In genomic region chr4:57163530-57164459, GRCh38 we compare ENCODE assay signal across 8 cellular contexts. TPM values are rescaled to one million over a fixed set of nuclear protein-coding genes. Genes with fewer than 3 reads are reported as not detected.
A peak's percentile ranks its signal among the peaks of the same experiment; 100 is the strongest.
DNase-seq lines count a peak whose midpoint lies in the region; ATAC-seq and TF ChIP-seq lines count a peak whose summit lies in the region.

No MANE protein-coding gene starts in this region.

- H3K4me1 ChIP-seq in thymus (ENCODE audit: control insufficient read depth, insufficient read depth, low read length), result no peaks in the 10 kb centered on the region

- H3K27ac Mint-ChIP-seq in HFFc6 (peak overlapping the region; percentile 78), osteocyte (ENCODE audit: unreplicated experiment) (peak overlapping the region; percentile 77)
- H3K27ac Mint-ChIP-seq in activated naive CD8-positive, alpha-beta T cell treated with anti-CD3 and anti-CD28 coated beads for 36 hours, result peak overlapping the region; percentile 44

- DNase-seq in GM06990 (ENCODE audit: extremely low read depth, insufficient read length), result peak; percentile 76
- peak; percentile 74 for DNase-seq in HFFc6
- peak; percentile 53 for DNase-seq in MV-4-11 (lab: John Stamatoyannopoulos, UW)
- peak; percentile 37 for DNase-seq in SKM-1 (lab: John Stamatoyannopoulos, UW; ENCODE audit: unreplicated experiment)
- DNase-seq in activated naive CD8-positive, alpha-beta T cell treated with anti-CD3 and anti-CD28 coated beads for 36 hours, result peak; percentile 78
- peak; percentile 92 for DNase-seq in Right ventricle myocardium inferior (ENCODE audit: missing footprints)
- peak; percentile 94 for DNase-seq in osteocyte (ENCODE audit: extremely low spot score, unreplicated experiment)

- H3K4me3 Mint-ChIP-seq in HFFc6, result peak overlapping the region; percentile 93
- H3K4me3 Mint-ChIP-seq in activated naive CD8-positive, alpha-beta T cell treated with anti-CD3 and anti-CD28 coated beads for 36 hours, result peak overlapping the region; percentile 84
- peak overlapping the region; percentile 89 for H3K4me3 Mint-ChIP-seq in osteocyte (ENCODE audit: unreplicated experiment)

- WGBS in thymus, result 3% methylated on average over 61 of the region's 61 CpGs

- peaks cover 2% of the 10 kb centered on the region; the same call in 1 of the 2 replicates for H3K27me3 ChIP-seq in GM06990 (replicated peaks; ENCODE audit: control insufficient read depth, insufficient read depth, low read length)
- no peaks in the 10 kb centered on the region for H3K27me3 ChIP-seq in thymus (ENCODE audit: control insufficient read depth, insufficient read depth)

- H3K36me3 ChIP-seq in GM06990 (ENCODE audit: control insufficient read depth, insufficient read depth, low read length) (no peaks in the 10 kb centered on the region), thymus (ENCODE audit: control insufficient read depth, insufficient read depth) (no peaks in the 10 kb centered on the region)

- peaks cover 37% of the 10 kb centered on the region for H3K4me1 Mint-ChIP-seq in HFFc6 (ENCODE audit: low read depth)
- H3K4me1 Mint-ChIP-seq in activated naive CD8-positive, alpha-beta T cell treated with anti-CD3 and anti-CD28 coated beads for 36 hours, result peaks cover 7% of the 10 kb centered on the region
- H3K4me1 Mint-ChIP-seq in osteocyte (ENCODE audit: unreplicated experiment), result peaks cover 24% of the 10 kb centered on the region

- peaks cover 21% of the 10 kb centered on the region for H3K27me3 Mint-ChIP-seq in HFFc6 (ENCODE audit: insufficient read depth)
- H3K27me3 Mint-ChIP-seq in activated naive CD8-positive, alpha-beta T cell treated with anti-CD3 and anti-CD28 coated beads for 36 hours, result peaks cover 22% of the 10 kb centered on the region
- no peaks in the 10 kb centered on the region for H3K27me3 Mint-ChIP-seq in osteocyte (ENCODE audit: unreplicated experiment)

- no peaks in the 10 kb centered on the region for H3K9me3 ChIP-seq in thymus (ENCODE audit: control insufficient read depth)

- TF ChIP-seq CTCF in GM06990 (IDR thresholded peaks at IDR 0.05; ENCODE audit: insufficient read depth, low read length, poor library complexity, severe bottlenecking), result peak; percentile 96
- peak; percentile 95 for TF ChIP-seq CTCF in HFFc6 (IDR thresholded peaks at IDR 0.05)
- peak; percentile 75 for TF ChIP-seq CTCF in osteocyte (IDR thresholded peaks at IDR 0.05)

- ATAC-seq in Right ventricle myocardium inferior, result peak; percentile 97

- intact Hi-C loops in Right ventricle myocardium inferior (cut with DNase I), result loop anchor here (2.0 to 5.0 kb wide), 4 partner anchors 105 to 569 kb away; no protein-coding TSS in a partner anchor

- H3K4me3 ChIP-seq in GM06990 (replicated peaks; ENCODE audit: low read depth, low read length) (peak overlapping the region; percentile 67), thymus (ENCODE audit: low read length) (peak overlapping the region; percentile 46)

- H3K36me3 Mint-ChIP-seq in HFFc6 (ENCODE audit: low read depth) (no peaks in the 10 kb centered on the region), osteocyte (ENCODE audit: unreplicated experiment) (no peaks in the 10 kb centered on the region)
- H3K36me3 Mint-ChIP-seq in activated naive CD8-positive, alpha-beta T cell treated with anti-CD3 and anti-CD28 coated beads for 36 hours, result no peaks in the 10 kb centered on the region

- no peaks in the 10 kb centered on the region for H3K9me3 Mint-ChIP-seq in HFFc6
- no peaks in the 10 kb centered on the region for H3K9me3 Mint-ChIP-seq in activated naive CD8-positive, alpha-beta T cell treated with anti-CD3 and anti-CD28 coated beads for 36 hours
- H3K9me3 Mint-ChIP-seq in osteocyte (ENCODE audit: unreplicated experiment), result no peaks in the 10 kb centered on the region

- no peak overlapping the region for H3K27ac ChIP-seq in thymus (ENCODE audit: low read depth)

RNA-seq across cellular contexts. Expression of gene IGFBP7, which starts 53.6 kb away (rescaled TPM):
- 100 to 1,000 TPM; 464 to 821 (median 485) TPM for total RNA-seq in HFFc6 (2021; fragmentation: NEBNext Ultra II Directional; extraction: Animal tissue kit (Norgen Biotek cat#: 25700))
- total RNA-seq in activated naive CD8-positive, alpha-beta T cell treated with anti-CD3 and anti-CD28 coated beads for 36 hours, result not detected
- 862 TPM for total RNA-seq in Right ventricle myocardium inferior
- total RNA-seq in osteocyte, result 3,484 and 3,576 TPM in 2 replicates
- polyA plus RNA-seq in thymus, result 301 TPM

Comparison
In these comparisons a context has a peak if more than half of its experiments do, and no peak if none do; other contexts are left out.
1. DNase-seq: peak in every context shown above with its lines; median percentile 94 in osteocyte; 92 in Right ventricle myocardium inferior; 78 in activated naive CD8-positive, alpha-beta T cell treated with anti-CD3 and anti-CD28 coated beads for 36 hours; 76 in GM06990; 74 in HFFc6; 53 in MV-4-11; 37 in SKM-1.
2. RNA of gene IGFBP7, which starts 53.6 kb away (total RNA-seq): 3,484 to 3,576 TPM in osteocyte, 862 TPM in Right ventricle myocardium inferior (single experiment) and 464 to 821 TPM in HFFc6; not detected in activated naive CD8-positive, alpha-beta T cell treated with anti-CD3 and anti-CD28 coated beads for 36 hours; every median in the first group is over 100 times any median in the second.
3. Peak in every context shown above with its lines, with median percentiles within 50 percentile points of each other: CTCF ChIP-seq, H3K27ac Mint-ChIP-seq and H3K4me3 Mint-ChIP-seq.